28 cellular contexts compared by ENCODE assay signal in the genomic region with DNA sequence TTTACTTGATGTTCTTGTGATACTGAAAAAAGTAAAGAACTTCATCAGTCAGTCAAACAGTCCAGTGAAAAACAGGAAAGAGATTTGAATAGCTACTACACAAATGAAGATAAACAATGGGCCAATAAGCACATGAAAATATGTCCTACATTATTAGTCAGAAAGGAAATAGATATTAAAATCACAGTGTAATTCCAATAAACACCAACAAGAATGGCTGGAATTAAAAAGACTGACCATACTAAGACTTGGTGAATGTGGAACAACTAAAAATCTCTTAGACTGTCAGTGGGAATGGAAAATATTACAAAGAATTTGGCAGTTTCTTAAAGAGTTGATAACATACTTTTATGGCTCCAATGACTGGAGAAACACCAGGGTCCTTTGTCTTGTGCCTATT.
"Had no signal": no experiment of that assay in that cellular context is flagged by ENCODE, and none has a peak within 500 bp of the region (broad histone marks: within the 10 kb centered on the region; RNA-seq: fewer than 3 reads in every experiment).

No MANE protein-coding gene starts in this region.

- DNase-seq: activated B cell treated with CpG ODN at 0.5 μM for 24 hours; activated CD4-positive, alpha-beta memory T cell treated with anti-CD3 and anti-CD28 coated beads for 36 hours; activated CD4-positive, alpha-beta T cell treated with anti-CD3 and anti-CD28 coated beads for 4 hours; activated CD4-positive, alpha-beta T cell treated with anti-CD3 and anti-CD28 coated beads, Interleukin-2, amount 10 ng/mL, durations not matched to agents 24 days and 14 days; activated CD4-positive, alpha-beta T cell treated with anti-CD3 and anti-CD28 coated beads, Interleukin-2, amount 50 U/mL, for 1 hour; activated CD4-positive, alpha-beta T cell treated with anti-CD3 and anti-CD28 coated beads, Interleukin-2, amount 50 U/mL, for 4 hours; activated CD4-positive, CD25-positive, alpha-beta regulatory T cell treated with anti-CD3 and anti-CD28 coated beads, Interleukin-2, amount 50 U/mL, for 72 hours; activated CD8-positive, alpha-beta memory T cell treated with anti-CD3 and anti-CD28 coated beads, Interleukin-2, amount 50 U/mL, for 4 hours; activated CD8-positive, alpha-beta T cell treated with anti-CD3 and anti-CD28 coated beads for 36 hours; activated effector memory CD4-positive, alpha-beta T cell treated with anti-CD3 and anti-CD28 coated beads, Interleukin-2, amount 50 U/mL, for 16 hours; activated gamma-delta T cell treated with Interleukin-2 at 50 U/mL for 16 hours; activated naive CD4-positive, alpha-beta T cell; activated naive CD4-positive, alpha-beta T cell treated with anti-CD3 and anti-CD28 coated beads for 36 hours; activated naive CD4-positive, alpha-beta T cell treated with anti-CD3 and anti-CD28 coated beads, Interleukin-2, amount 50 U/mL, for 16 hours; activated naive CD8-positive, alpha-beta T cell treated with anti-CD3 and anti-CD28 coated beads for 36 hours; activated T-cell treated with anti-CD3 and anti-CD28 coated beads for 4 hours; activated T-cell treated with anti-CD3 and anti-CD28 coated beads, Interleukin-2, amount 50 U/mL, for 1 hour; activated T-cell treated with anti-CD3 and anti-CD28 coated beads, Interleukin-2, amount 50 U/mL, for 4 hours; activated T-cell treated with anti-CD3 and anti-CD28 coated beads, Interleukin-2, amount 50 U/mL, for 72 hours; adrenal gland; amniotic stem cell; aorta; body of pancreas; brain microvascular endothelial cell; central memory CD4-positive, alpha-beta T cell; T-helper 2 cell; T-helper 9 cell had no signal

- H3K4me3 ChIP-seq: adrenal gland, body of pancreas, breast epithelium had no signal
